Comparison of ENCODE assay signal across 26 cellular contexts in the genomic region with DNA sequence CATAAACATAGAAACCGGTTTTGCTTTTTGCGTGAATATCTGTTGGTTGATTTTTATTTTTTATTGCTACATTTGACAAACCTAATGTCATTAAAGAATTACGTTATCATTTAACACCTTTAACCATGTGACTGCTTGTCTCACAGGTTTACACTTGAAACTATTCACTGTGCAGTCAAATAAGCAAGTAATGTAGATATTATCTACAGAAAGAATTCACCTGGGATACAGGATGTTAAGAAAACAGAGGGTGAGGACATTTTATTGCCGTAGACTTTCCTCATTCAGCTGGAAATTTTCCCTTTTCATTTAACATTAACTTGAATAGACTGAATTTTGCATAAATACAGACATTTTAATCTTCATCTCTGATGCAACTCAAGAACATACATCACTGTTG.
"Had no signal": no experiment of that assay in that cellular context is flagged by ENCODE, and none has a peak within 500 bp of the region (broad histone marks: within the 10 kb centered on the region; RNA-seq: fewer than 3 reads in every experiment).

No MANE protein-coding gene starts in this region.

- ATAC-seq: gastrocnemius medialis; left colon; lower lobe of right lung; mucosa of descending colon; natural killer cell treated with Interleukin-12 subunit alpha and Interleukin-12 subunit beta and Interleukin-15 and Interleukin-18, amount 100 ng/mL, for 72 hours; right cardiac atrium; stimulated activated effector memory CD8-positive, alpha-beta T cell treated with anti-CD3 and anti-CD28 coated beads, Interleukin-12 subunit alpha, Interleukin-12 subunit beta, amount 100 ng/mL, for 72 hours had no signal

- H3K27me3 ChIP-seq: gastrocnemius medialis, neutrophil, sigmoid colon, stomach, thyroid gland, vagina had no signal

- H3K4me3 ChIP-seq: coronary artery, gastrocnemius medialis, left ventricle myocardium inferior, lower lobe of right lung, mucosa of descending colon, prostate gland, sigmoid colon, stomach, thyroid gland, vagina had no signal

- DNase-seq: dermis blood vessel endothelial cell; effector memory CD4-positive, alpha-beta T cell; foreskin fibroblast; gastrocnemius medialis; head of caudate nucleus; left colon; left ventricle myocardium inferior; lower lobe of right lung; mucosa of descending colon; naive B cell; right cardiac atrium; sigmoid colon; stimulated activated CD4-positive, alpha-beta T cell treated with anti-CD3 and anti-CD28 coated beads, Interleukin-2, amount 100 ng/mL, for 24 hours; stimulated activated CD4-positive, alpha-beta T cell treated with anti-CD3 and anti-CD28 coated beads, Interleukin-4, amount 100 ng/mL, for 24 hours; stimulated activated naive CD4-positive, alpha-beta T cell treated with Interleukin-2 at 50 U/mL for 16 hours; stomach; thyroid gland had no signal

- FAIRE-seq: endometrium had no signal

- H3K27ac ChIP-seq: coronary artery, gastrocnemius medialis, left ventricle myocardium inferior, lower lobe of right lung, neutrophil, prostate gland, sigmoid colon, stomach, thyroid gland, vagina had no signal

- H3K4me3 Mint-ChIP-seq: memory B cell; naive B cell; natural killer cell treated with Interleukin-12 subunit alpha and Interleukin-12 subunit beta and Interleukin-15 and Interleukin-18, amount 100 ng/mL, for 72 hours; neural crest cell; stimulated activated effector memory CD8-positive, alpha-beta T cell treated with anti-CD3 and anti-CD28 coated beads, Interleukin-12 subunit alpha, Interleukin-12 subunit beta, amount 100 ng/mL, for 72 hours had no signal

- H3K27ac Mint-ChIP-seq: memory B cell; natural killer cell treated with Interleukin-12 subunit alpha and Interleukin-12 subunit beta and Interleukin-15 and Interleukin-18, amount 100 ng/mL, for 72 hours had no signal

- H3K9me3 ChIP-seq: gastrocnemius medialis, left ventricle myocardium inferior, lower lobe of right lung, mucosa of descending colon, neutrophil, prostate gland, sigmoid colon, stomach, thyroid gland, vagina had no signal

- H3K27me3 Mint-ChIP-seq: memory B cell, naive B cell had no signal

- H3K36me3 ChIP-seq: gastrocnemius medialis, left ventricle myocardium inferior, lower lobe of right lung, neutrophil, prostate gland, sigmoid colon, stomach, thyroid gland, vagina had no signal

- H3K36me3 Mint-ChIP-seq: memory B cell; naive B cell; natural killer cell treated with Interleukin-12 subunit alpha and Interleukin-12 subunit beta and Interleukin-15 and Interleukin-18, amount 100 ng/mL, for 72 hours; stimulated activated effector memory CD8-positive, alpha-beta T cell treated with anti-CD3 and anti-CD28 coated beads, Interleukin-12 subunit alpha, Interleukin-12 subunit beta, amount 100 ng/mL, for 72 hours had no signal

- H3K9me3 Mint-ChIP-seq: memory B cell; naive B cell; natural killer cell treated with Interleukin-12 subunit alpha and Interleukin-12 subunit beta and Interleukin-15 and Interleukin-18, amount 100 ng/mL, for 72 hours; neural crest cell; stimulated activated effector memory CD8-positive, alpha-beta T cell treated with anti-CD3 and anti-CD28 coated beads, Interleukin-12 subunit alpha, Interleukin-12 subunit beta, amount 100 ng/mL, for 72 hours had no signal

- H3K4me1 ChIP-seq: gastrocnemius medialis, prostate gland, sigmoid colon, stomach, thyroid gland, vagina had no signal
